In genomic region chrX:9420513-9420912, GRCh38 we compare ENCODE assay signal across 22 cellular contexts. TPM values are rescaled to one million over a fixed set of nuclear protein-coding genes. Genes with fewer than 3 reads are reported as not detected.
DNase-seq lines count a peak whose midpoint lies in the region; ATAC-seq, FAIRE-seq and TF ChIP-seq lines count a peak whose summit lies in the region.
"Had no signal": no experiment of that assay in that cellular context is flagged by ENCODE, and none has a peak within 500 bp of the region (broad histone marks: within the 10 kb centered on the region; RNA-seq: fewer than 3 reads in every experiment).

No MANE protein-coding gene starts in this region.

- H3K27ac ChIP-seq in GM12878 (ENCODE audit: control insufficient read depth, insufficient read depth): no peak overlapping the region
- H3K27ac ChIP-seq: ascending aorta, coronary artery, gastrocnemius medialis had no signal

- no peak for TF ChIP-seq POLR2A in GM12878 (IDR thresholded peaks at IDR 0.05; ENCODE audit: low read depth, low read length)

- no peak for FAIRE-seq in GM12878 (lab: Jason Lieb, UNC)

- no peaks in the 10 kb centered on the region for H3K4me1 ChIP-seq in GM12878 (ENCODE audit: control insufficient read depth, insufficient read depth, low read length)
- H3K4me1 ChIP-seq: gastrocnemius medialis had no signal

- TF ChIP-seq CTCF in GM12878 (IDR thresholded peaks at IDR 0.05 in 2 of 3, conservative IDR thresholded peaks at IDR 0.05 in 1 of 3; ENCODE audit: control insufficient read depth in 2 of 3, extremely low read depth in 1 of 3, insufficient read depth in 1 of 3, low read depth in 3 of 3, low read length in 3 of 3): no peak

- no peak overlapping the region for H2AFZ ChIP-seq in GM12878 (ENCODE audit: control insufficient read depth, low read depth, low read length)

- no peaks in the 10 kb centered on the region for H3K79me2 ChIP-seq in GM12878 (ENCODE audit: control insufficient read depth, insufficient read depth, low read length)

- WGBS in GM12878 (ENCODE audit: insufficient coverage, insufficient replicate concordance, low lambda C conversion rate, missing lambda C conversion rate): 21% methylated on average over 6 of the region's 6 CpGs

- no peak overlapping the region for H3K4me3 ChIP-seq in GM12878
- H3K4me3 ChIP-seq: ascending aorta, coronary artery, gastrocnemius medialis had no signal

- POLR2A ChIA-PET in activated naive CD8-positive, alpha-beta T cell treated with anti-CD3 and anti-CD28 coated beads, Interleukin-2, amount 10 ng/mL, durations not matched to agents 7 days and 5 days (lab: Charles Lee): no interaction called here
- POLR2A ChIA-PET in GM12878 (lab: Charles Lee): no interaction called here
- POLR2A ChIA-PET in activated CD4-positive, alpha-beta memory T cell treated with anti-CD3 and anti-CD28 coated beads, Interleukin-2, amount 10 ng/mL, durations not matched to agents 7 days and 5 days (lab: Charles Lee): no interaction called here

- H3K4me1 Mint-ChIP-seq in activated naive CD8-positive, alpha-beta T cell treated with anti-CD3 and anti-CD28 coated beads, Interleukin-2, amount 10 ng/mL, durations not matched to agents 7 days and 5 days: peaks cover 5% of the 10 kb centered on the region
- peaks cover 6% of the 10 kb centered on the region for H3K4me1 Mint-ChIP-seq in activated naive CD8-positive, alpha-beta T cell treated with anti-CD3 and anti-CD28 coated beads for 36 hours
- H3K4me1 Mint-ChIP-seq in activated CD4-positive, alpha-beta memory T cell treated with anti-CD3 and anti-CD28 coated beads, Interleukin-2, amount 10 ng/mL, durations not matched to agents 7 days and 5 days: peaks cover 9% of the 10 kb centered on the region

- H3K27ac Mint-ChIP-seq in activated naive CD8-positive, alpha-beta T cell treated with anti-CD3 and anti-CD28 coated beads, Interleukin-2, amount 10 ng/mL, durations not matched to agents 7 days and 5 days: peak overlapping the region; percentile 58
- H3K27ac Mint-ChIP-seq in activated naive CD8-positive, alpha-beta T cell treated with anti-CD3 and anti-CD28 coated beads for 36 hours: no peak overlapping the region
- H3K27ac Mint-ChIP-seq in activated CD4-positive, alpha-beta memory T cell treated with anti-CD3 and anti-CD28 coated beads, Interleukin-2, amount 10 ng/mL, durations not matched to agents 7 days and 5 days: no peak overlapping the region
- H3K27ac Mint-ChIP-seq: T-helper 2 cell treated with Interferon-gamma antibody and Interleukin-4, amounts not matched to agents 5 μg/mL and 100 μg/mL, for 36 hours had no signal

- RAD21 ChIA-PET in GM12878 (lab: Charles Lee; ENCODE audit: unreplicated experiment): no interaction called here

- no peaks in the 10 kb centered on the region for H3K36me3 Mint-ChIP-seq in activated naive CD8-positive, alpha-beta T cell treated with anti-CD3 and anti-CD28 coated beads, Interleukin-2, amount 10 ng/mL, durations not matched to agents 7 days and 5 days
- no peaks in the 10 kb centered on the region for H3K36me3 Mint-ChIP-seq in activated naive CD8-positive, alpha-beta T cell treated with anti-CD3 and anti-CD28 coated beads for 36 hours
- no peaks in the 10 kb centered on the region for H3K36me3 Mint-ChIP-seq in activated CD4-positive, alpha-beta memory T cell treated with anti-CD3 and anti-CD28 coated beads, Interleukin-2, amount 10 ng/mL, durations not matched to agents 7 days and 5 days (ENCODE audit: low read depth)

- H3K36me3 ChIP-seq in GM12878 (ENCODE audit: control insufficient read depth in 2 of 2, insufficient read depth in 2 of 2, low read length in 1 of 2): no peaks in the 10 kb centered on the region
- H3K36me3 ChIP-seq: ascending aorta, gastrocnemius medialis had no signal

- no peaks in the 10 kb centered on the region for H3K27me3 ChIP-seq in GM12878 (replicated peaks in 1 of 2; ENCODE audit: control insufficient read depth in 2 of 2, insufficient read depth in 2 of 2, low read length in 1 of 2)
- H3K27me3 ChIP-seq: ascending aorta, gastrocnemius medialis had no signal

- no peak overlapping the region for H3K9ac ChIP-seq in GM12878 (ENCODE audit: control insufficient read depth, insufficient read depth, low read length)

- no peak for TF ChIP-seq RAD21 in GM12878 (IDR thresholded peaks at IDR 0.05; ENCODE audit: insufficient read depth, low read depth, low read length)

- TF ChIP-seq EP300 in GM12878 (IDR thresholded peaks at IDR 0.05; ENCODE audit: borderline replicate concordance in 1 of 2, control insufficient read depth in 1 of 2, low read depth in 2 of 2, low read length in 2 of 2): no peak

- H3K9me3 ChIP-seq in GM12878 (replicated peaks; ENCODE audit: control insufficient read depth, insufficient read depth, low read length): no peaks in the 10 kb centered on the region; the same call in 2 of the 3 replicates
- H3K9me3 ChIP-seq: ascending aorta, gastrocnemius medialis had no signal

- BruUV-seq in GM12878 (replicated peaks; lab: Mats Ljungman, UMichigan): no TSS peak

- CTCF ChIA-PET in GM12878 (lab: Yijun Ruan, JAX): no interaction called here
- CTCF ChIA-PET in activated CD4-positive, alpha-beta memory T cell treated with anti-CD3 and anti-CD28 coated beads, Interleukin-2, amount 10 ng/mL, durations not matched to agents 7 days and 5 days (lab: Charles Lee): no interaction called here

- H3K9me3 Mint-ChIP-seq in activated naive CD8-positive, alpha-beta T cell treated with anti-CD3 and anti-CD28 coated beads, Interleukin-2, amount 10 ng/mL, durations not matched to agents 7 days and 5 days: no peaks in the 10 kb centered on the region
- H3K9me3 Mint-ChIP-seq in activated naive CD8-positive, alpha-beta T cell treated with anti-CD3 and anti-CD28 coated beads for 36 hours: peaks cover 2% of the 10 kb centered on the region
- no peaks in the 10 kb centered on the region for H3K9me3 Mint-ChIP-seq in activated CD4-positive, alpha-beta memory T cell treated with anti-CD3 and anti-CD28 coated beads, Interleukin-2, amount 10 ng/mL, durations not matched to agents 7 days and 5 days
- H3K9me3 Mint-ChIP-seq: T-helper 2 cell treated with Interferon-gamma antibody and Interleukin-4, amounts not matched to agents 5 μg/mL and 100 μg/mL, for 36 hours had no signal

- intact Hi-C loops in GM12878 (cut with micrococcal nuclease; ENCODE audit: unreplicated experiment): no loop called here

- H3K27me3 Mint-ChIP-seq in activated naive CD8-positive, alpha-beta T cell treated with anti-CD3 and anti-CD28 coated beads, Interleukin-2, amount 10 ng/mL, durations not matched to agents 7 days and 5 days: no peaks in the 10 kb centered on the region
- no peaks in the 10 kb centered on the region for H3K27me3 Mint-ChIP-seq in activated naive CD8-positive, alpha-beta T cell treated with anti-CD3 and anti-CD28 coated beads for 36 hours
- H3K27me3 Mint-ChIP-seq in activated CD4-positive, alpha-beta memory T cell treated with anti-CD3 and anti-CD28 coated beads, Interleukin-2, amount 10 ng/mL, durations not matched to agents 7 days and 5 days: no peaks in the 10 kb centered on the region

- no peaks in the 10 kb centered on the region for H4K20me1 ChIP-seq in GM12878 (ENCODE audit: control insufficient read depth, insufficient read depth)

- DNase-seq in activated naive CD8-positive, alpha-beta T cell treated with anti-CD3 and anti-CD28 coated beads, Interleukin-2, amount 10 ng/mL, durations not matched to agents 7 days and 5 days: no peak
- no peak for DNase-seq in activated naive CD8-positive, alpha-beta T cell treated with anti-CD3 and anti-CD28 coated beads for 36 hours
- DNase-seq in NCI-H2081 (lab: John Stamatoyannopoulos, UW) (peak; percentile 57 to 83), GM12878 (ENCODE audit: low read depth, low spot score) (no peak), OCI-M2 (lab: John Stamatoyannopoulos, UW; ENCODE audit: unreplicated experiment) (no peak)
- DNase-seq in activated CD4-positive, alpha-beta memory T cell treated with anti-CD3 and anti-CD28 coated beads, Interleukin-2, amount 10 ng/mL, durations not matched to agents 7 days and 5 days: no peak
- no peak for DNase-seq in NK-92 treated with Interleukin-12 subunit alpha and Interleukin-12 subunit beta, amount 100 ng/mL, for 24 hours (lab: John Stamatoyannopoulos, UW)
- DNase-seq: ACHN; activated CD8-positive, alpha-beta memory T cell treated with anti-CD3 and anti-CD28 coated beads, Interleukin-2, amount 50 U/mL, for 48 hours; activated naive CD4-positive, alpha-beta T cell; gastrocnemius medialis; left colon; NCI-H1694 treated with DMSO at 0.1 percent for 48 hours; NCI-H510A; nucleus accumbens; stimulated activated naive CD4-positive, alpha-beta T cell treated with Interleukin-2 at 50 U/mL for 16 hours had no signal

- H3K4me3 Mint-ChIP-seq in activated naive CD8-positive, alpha-beta T cell treated with anti-CD3 and anti-CD28 coated beads, Interleukin-2, amount 10 ng/mL, durations not matched to agents 7 days and 5 days: peak overlapping the region; percentile 20
- H3K4me3 Mint-ChIP-seq in activated naive CD8-positive, alpha-beta T cell treated with anti-CD3 and anti-CD28 coated beads for 36 hours: no peak overlapping the region
- no peak overlapping the region for H3K4me3 Mint-ChIP-seq in activated CD4-positive, alpha-beta memory T cell treated with anti-CD3 and anti-CD28 coated beads, Interleukin-2, amount 10 ng/mL, durations not matched to agents 7 days and 5 days
- H3K4me3 Mint-ChIP-seq: T-helper 2 cell treated with Interferon-gamma antibody and Interleukin-4, amounts not matched to agents 5 μg/mL and 100 μg/mL, for 36 hours had no signal

- no peak overlapping the region for H3K4me2 ChIP-seq in GM12878 (ENCODE audit: control insufficient read depth, insufficient read depth)

- in situ Hi-C loops in GM12878 (cut with MboI): no loop called here

- peak; percentile 70 for ATAC-seq in activated naive CD8-positive, alpha-beta T cell treated with anti-CD3 and anti-CD28 coated beads, Interleukin-2, amount 10 ng/mL, durations not matched to agents 7 days and 5 days (ENCODE audit: low read depth)
- ATAC-seq in GM12878 (no peak), HG02938 (IDR thresholded peaks at IDR 0.05; ENCODE audit: unreplicated experiment) (no peak)
- ATAC-seq: activated CD4-positive, CD25-positive, alpha-beta regulatory T cell treated with anti-CD3 and anti-CD28 coated beads, Interleukin-2, amount 50 U/mL, for 24 hours; gastrocnemius medialis; left colon; Panc1 had no signal

- SMC1A ChIA-PET in GM12878 (lab: Charles Lee; ENCODE audit: uncharacterized antibody, unreplicated experiment): no interaction called here

RNA-seq across cellular contexts. Expression of gene TBL1X, which starts 44.3 kb away (rescaled TPM):
- 10 to 100 TPM; 29.7 to 31.1 TPM for total RNA-seq in activated naive CD8-positive, alpha-beta T cell treated with anti-CD3 and anti-CD28 coated beads, Interleukin-2, amount 10 ng/mL, durations not matched to agents 7 days and 5 days
- 10 to 100 TPM; 33.1 to 33.9 TPM for total RNA-seq in activated naive CD8-positive, alpha-beta T cell treated with anti-CD3 and anti-CD28 coated beads for 36 hours
- total RNA-seq in GM12878 (2013; cell fraction: nucleolus; rRNA removed): 37.3 and 44.8 TPM in 2 replicates
- 12.3 TPM in 2 replicates for total RNA-seq in GM12878 (2014; rRNA removed)
- 8.5 and 8.9 TPM in 2 replicates for total RNA-seq in GM12878 (2014; rRNA removed; fragmentation: Illumina TruSeq; extraction: Trizol)
- 26.3 and 29.5 TPM in 2 replicates for total RNA-seq in GM12878 (2021)
- polyA plus RNA-seq in GM12878 (2011; ENCODE audit: low read depth): 4.4 TPM
- polyA plus RNA-seq in GM12878 (2011; rRNA removed): 14.2 and 14.6 TPM in 2 replicates
- polyA plus RNA-seq in GM12878 (2011; cell fraction: cytosol; rRNA removed): 17.8 and 19.9 TPM in 2 replicates
- polyA plus RNA-seq in GM12878 (2011; cell fraction: nucleus; rRNA removed): 13.5 and 16.8 TPM in 2 replicates
- 5.9 and 6.8 TPM in 2 replicates for polyA plus RNA-seq in GM12878 (2012)
- polyA plus RNA-seq in GM12878 (2014; fragmentation: Illumina TruSeq; extraction: Trizol): 15.8 and 17.4 TPM in 2 replicates
- polyA plus RNA-seq in GM12878 (2014; fragmentation: Nextera tagmentation; extraction: Ambion mirVana): 1 to 10 TPM; 4.4 to 4.9 TPM
- polyA plus RNA-seq in GM12878 (2014; rRNA removed): 10.9 and 14.0 TPM in 2 replicates
- polyA plus RNA-seq in GM12878 (2016; fragmentation: Nextera tagmentation; extraction: Ambion mirVana): 1 to 10 TPM; 5.6 to 7.1 TPM
- 28.8 and 37.0 TPM in 2 replicates for polyA minus RNA-seq in GM12878 (2011; rRNA and poly(A)+ RNA removed)
- polyA minus RNA-seq in GM12878 (2011; cell fraction: cytosol; rRNA and poly(A)+ RNA removed): 13.0 and 13.1 TPM in 2 replicates
- 14.0 and 29.0 TPM in 2 replicates for polyA minus RNA-seq in GM12878 (2011; cell fraction: nucleus; rRNA and poly(A)+ RNA removed)
- 10 to 100 TPM; 39.5 to 44.0 TPM for total RNA-seq in activated CD4-positive, alpha-beta memory T cell treated with anti-CD3 and anti-CD28 coated beads, Interleukin-2, amount 10 ng/mL, durations not matched to agents 7 days and 5 days

Comparison
In these comparisons a context has a peak if more than half of its experiments do, and no peak if none do; other contexts are left out.
1. DNase-seq: peak in NCI-H2081 (2 of 2); none in activated naive CD8-positive, alpha-beta T cell treated with anti-CD3 and anti-CD28 coated beads, Interleukin-2, amount 10 ng/mL, durations not matched to agents 7 days and 5 days (single experiment), activated naive CD8-positive, alpha-beta T cell treated with anti-CD3 and anti-CD28 coated beads for 36 hours (single experiment), GM12878 (single experiment), activated CD4-positive, alpha-beta memory T cell treated with anti-CD3 and anti-CD28 coated beads, Interleukin-2, amount 10 ng/mL, durations not matched to agents 7 days and 5 days (single experiment), NK-92 treated with Interleukin-12 subunit alpha and Interleukin-12 subunit beta, amount 100 ng/mL, for 24 hours (single experiment) and OCI-M2 (single experiment).